ENCODE assay signal across 9 cellular contexts in the genomic region with DNA sequence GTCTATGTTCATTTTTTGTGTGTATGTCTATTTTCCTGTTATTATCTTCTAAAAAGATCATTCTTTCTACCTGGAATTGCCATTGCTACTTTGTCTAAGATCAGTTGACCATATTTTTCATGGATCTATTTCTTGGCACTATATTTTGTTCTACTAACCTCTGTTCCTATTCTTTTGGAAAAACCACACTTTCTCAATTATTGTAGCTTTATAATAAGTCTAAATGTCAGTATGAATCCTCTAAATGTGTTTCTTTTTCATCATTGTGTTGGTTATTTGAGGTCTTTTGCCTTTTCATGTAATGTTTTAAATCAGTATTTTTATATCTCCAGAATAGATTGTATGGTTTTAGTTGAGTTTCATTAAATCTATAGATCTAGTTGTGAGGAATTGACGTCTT.
"Had no signal": no experiment of that assay in that cellular context is flagged by ENCODE, and none has a peak within 500 bp of the region (broad histone marks: within the 10 kb centered on the region; RNA-seq: fewer than 3 reads in every experiment).

No MANE protein-coding gene starts in this region.

- DNase-seq: IMR-90, KBM-7, KG1 had no signal

- H3K27ac ChIP-seq: HL-60, KMS-11 had no signal

- H3K36me3 Mint-ChIP-seq: IgD-negative memory B cell had no signal

- H3K9ac ChIP-seq: KMS-11 had no signal

- H3K4me3 ChIP-seq: K562 had no signal

- H3K4me2 ChIP-seq: KMS-11 had no signal

- H3K4me1 Mint-ChIP-seq: IgD-negative memory B cell had no signal

- FAIRE-seq: HepG2, HTR-8/SVneo, K562 had no signal

- ATAC-seq: HepG2, K562 had no signal

- H3K27me3 Mint-ChIP-seq: IgD-negative memory B cell had no signal

- H3K27ac Mint-ChIP-seq: IgD-negative memory B cell had no signal

- H3K4me3 Mint-ChIP-seq: IgD-negative memory B cell had no signal
